ENCODE assay signal across 14 cellular contexts in genomic region chr15:66251065-66251789, GRCh38. TPM values are rescaled to one million over a fixed set of nuclear protein-coding genes. Genes with fewer than 3 reads are reported as not detected.
DNase-seq lines count a peak whose midpoint lies in the region; ATAC-seq and TF ChIP-seq lines count a peak whose summit lies in the region.
"Had no signal": no experiment of that assay in that cellular context is flagged by ENCODE, and none has a peak within 500 bp of the region (broad histone marks: within the 10 kb centered on the region; RNA-seq: fewer than 3 reads in every experiment).

No MANE protein-coding gene starts in this region.

- H3K36me3 ChIP-seq in iPS-20b (ENCODE audit: insufficient read depth, low read depth, low read length) = no peaks in the 10 kb centered on the region

- H3K36me3 Mint-ChIP-seq in activated T-helper 2 cell treated with anti-CD3 and anti-CD28 coated beads, Interferon-gamma antibody, Interleukin-2, Interleukin-4, amounts not matched to agents 10 μg/mL and 5 μg/mL and 100 μg/mL, durations not matched to agents 14 hours and 24 hours and 36 hours (ENCODE audit: low read depth) = no peaks in the 10 kb centered on the region
- no peaks in the 10 kb centered on the region for H3K36me3 Mint-ChIP-seq in type B pancreatic cell

- peak; percentile 60 for DNase-seq in cardiac septum (ENCODE audit: low spot score)
- DNase-seq in left cardiac atrium = no peak
- no peak for DNase-seq in activated T-helper 2 cell treated with anti-CD3 and anti-CD28 coated beads, Interferon-gamma antibody, Interleukin-2, Interleukin-4, amounts not matched to agents 10 μg/mL and 5 μg/mL and 100 μg/mL, durations not matched to agents 14 hours and 24 hours and 36 hours (ENCODE audit: low spot score)
- no peak for DNase-seq in type B pancreatic cell (ENCODE audit: extremely low spot score, unreplicated experiment)
- DNase-seq in HCEC 1CT = no peak
- DNase-seq: activated CD4-positive, alpha-beta T cell treated with anti-CD3 and anti-CD28 coated beads for 1 hour; activated effector memory CD4-positive, alpha-beta T cell treated with anti-CD3 and anti-CD28 coated beads, Interleukin-2, amount 50 U/mL, for 16 hours; DND-41; stimulated activated CD4-positive, alpha-beta T cell treated with anti-CD3 and anti-CD28 coated beads, Interleukin-4, amount 100 ng/mL, for 24 hours; stimulated activated naive CD4-positive, alpha-beta T cell treated with Interleukin-2 at 50 U/mL for 16 hours had no signal

- H3K9me3 Mint-ChIP-seq in activated T-helper 2 cell treated with anti-CD3 and anti-CD28 coated beads, Interferon-gamma antibody, Interleukin-2, Interleukin-4, amounts not matched to agents 10 μg/mL and 5 μg/mL and 100 μg/mL, durations not matched to agents 14 hours and 24 hours and 36 hours = no peaks in the 10 kb centered on the region
- no peaks in the 10 kb centered on the region for H3K9me3 Mint-ChIP-seq in type B pancreatic cell

- H3K4me3 Mint-ChIP-seq in activated T-helper 2 cell treated with anti-CD3 and anti-CD28 coated beads, Interferon-gamma antibody, Interleukin-2, Interleukin-4, amounts not matched to agents 10 μg/mL and 5 μg/mL and 100 μg/mL, durations not matched to agents 14 hours and 24 hours and 36 hours (ENCODE audit: low read depth) = peak overlapping the region; percentile 19
- peak overlapping the region; percentile 62 for H3K4me3 Mint-ChIP-seq in type B pancreatic cell

- peaks cover 78% of the 10 kb centered on the region for H3K27me3 ChIP-seq in iPS-20b (ENCODE audit: insufficient read depth, low read length)

- H3K4me1 Mint-ChIP-seq in activated T-helper 2 cell treated with anti-CD3 and anti-CD28 coated beads, Interferon-gamma antibody, Interleukin-2, Interleukin-4, amounts not matched to agents 10 μg/mL and 5 μg/mL and 100 μg/mL, durations not matched to agents 14 hours and 24 hours and 36 hours (ENCODE audit: low read depth) = peaks cover 7% of the 10 kb centered on the region
- H3K4me1 Mint-ChIP-seq in type B pancreatic cell (ENCODE audit: unreplicated experiment) = peaks cover 5% of the 10 kb centered on the region

- intact Hi-C loops in cardiac septum (cut with DNase I) = no loop called here
- intact Hi-C loops in left cardiac atrium (cut with DNase I) = no loop called here
- intact Hi-C loops in activated T-helper 2 cell treated with anti-CD3 and anti-CD28 coated beads, Interferon-gamma antibody, Interleukin-2, Interleukin-4, amounts not matched to agents 10 μg/mL and 5 μg/mL and 100 μg/mL, durations not matched to agents 14 hours and 24 hours and 36 hours (cut with micrococcal nuclease) = no loop called here

- ATAC-seq in left cardiac atrium (no peak), HG02885 (IDR thresholded peaks at IDR 0.05; ENCODE audit: poor library complexity, unreplicated experiment) (no peak), HG02610 (IDR thresholded peaks at IDR 0.05; ENCODE audit: unreplicated experiment) (no peak)

- no peak overlapping the region for H3K27ac Mint-ChIP-seq in activated T-helper 2 cell treated with anti-CD3 and anti-CD28 coated beads, Interferon-gamma antibody, Interleukin-2, Interleukin-4, amounts not matched to agents 10 μg/mL and 5 μg/mL and 100 μg/mL, durations not matched to agents 14 hours and 24 hours and 36 hours
- H3K27ac Mint-ChIP-seq in type B pancreatic cell = no peak overlapping the region

- no peaks in the 10 kb centered on the region for H3K9me3 ChIP-seq in iPS-20b (ENCODE audit: insufficient read depth, low read depth, low read length)

- H3K27ac ChIP-seq in iPS-20b (ENCODE audit: low read length) = no peak overlapping the region

- H3K27me3 Mint-ChIP-seq in activated T-helper 2 cell treated with anti-CD3 and anti-CD28 coated beads, Interferon-gamma antibody, Interleukin-2, Interleukin-4, amounts not matched to agents 10 μg/mL and 5 μg/mL and 100 μg/mL, durations not matched to agents 14 hours and 24 hours and 36 hours (ENCODE audit: low read depth) = peaks cover 79% of the 10 kb centered on the region
- peaks cover 83% of the 10 kb centered on the region for H3K27me3 Mint-ChIP-seq in type B pancreatic cell

- no peak for TF ChIP-seq CTCF in type B pancreatic cell (conservative IDR thresholded peaks at IDR 0.05)

- H3K4me3 ChIP-seq in iPS-20b (ENCODE audit: low read length) = peak overlapping the region; percentile 62

- H3K9ac ChIP-seq in iPS-20b (ENCODE audit: low read depth, low read length) = no peak overlapping the region

- H3K4me1 ChIP-seq in iPS-20b (ENCODE audit: insufficient read depth, low read length) = peaks cover 22% of the 10 kb centered on the region; the same call in 1 of the 2 replicates

RNA-seq across cellular contexts. Expression of gene MEGF11, which starts 2.3 kb away (rescaled TPM):
- not detected for total RNA-seq in cardiac septum
- total RNA-seq in left cardiac atrium = not detected
- not detected in 2 replicates for total RNA-seq in activated T-helper 2 cell treated with anti-CD3 and anti-CD28 coated beads, Interferon-gamma antibody, Interleukin-2, Interleukin-4, amounts not matched to agents 10 μg/mL and 5 μg/mL and 100 μg/mL, durations not matched to agents 14 hours and 24 hours and 36 hours
- total RNA-seq in type B pancreatic cell (ENCODE audit: low replicate concordance) = 2.6 and 3.3 TPM in 2 replicates
- total RNA-seq: mononuclear cell had no signal

RNA-seq across cellular contexts. Expression of gene DIS3L, which starts 42.1 kb away (rescaled TPM):
- 30.9 TPM for total RNA-seq in cardiac septum
- total RNA-seq in left cardiac atrium = 10 to 100 TPM; 31.2 to 36.7 TPM
- total RNA-seq in activated T-helper 2 cell treated with anti-CD3 and anti-CD28 coated beads, Interferon-gamma antibody, Interleukin-2, Interleukin-4, amounts not matched to agents 10 μg/mL and 5 μg/mL and 100 μg/mL, durations not matched to agents 14 hours and 24 hours and 36 hours = 49.8 and 56.3 TPM in 2 replicates
- total RNA-seq in type B pancreatic cell (ENCODE audit: low replicate concordance) = 21.6 and 37.7 TPM in 2 replicates
